In the genomic region with DNA sequence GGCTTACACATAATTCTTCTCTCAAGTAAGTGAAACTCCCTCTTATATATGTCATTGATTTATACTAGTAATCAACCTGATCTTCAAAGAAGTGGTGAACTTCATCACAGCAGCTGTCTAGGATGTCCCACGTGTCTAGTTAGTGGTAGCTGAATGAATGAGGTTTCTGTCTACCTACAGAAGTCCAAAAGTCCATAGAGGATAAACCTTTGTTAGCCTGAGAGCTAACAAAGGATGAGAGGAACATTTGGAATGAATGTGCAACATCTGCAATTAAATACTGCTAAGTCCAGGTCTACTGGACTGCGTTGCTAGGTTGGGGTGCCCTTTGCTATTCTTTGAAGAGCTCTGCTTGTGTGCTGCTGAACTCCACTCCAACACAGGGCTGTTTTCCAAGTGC, we compare ENCODE assay signal across 1 cellular context.
TF ChIP-seq lines count a peak whose summit lies in the region.

No MANE protein-coding gene starts in this region.

TF ChIP-seq in HepG2, 621 proteins besides CTCF, POLR2A, EP300 and RAD21 (continued from another document and continues in another):
- TF ChIP-seq, protein P1, sequence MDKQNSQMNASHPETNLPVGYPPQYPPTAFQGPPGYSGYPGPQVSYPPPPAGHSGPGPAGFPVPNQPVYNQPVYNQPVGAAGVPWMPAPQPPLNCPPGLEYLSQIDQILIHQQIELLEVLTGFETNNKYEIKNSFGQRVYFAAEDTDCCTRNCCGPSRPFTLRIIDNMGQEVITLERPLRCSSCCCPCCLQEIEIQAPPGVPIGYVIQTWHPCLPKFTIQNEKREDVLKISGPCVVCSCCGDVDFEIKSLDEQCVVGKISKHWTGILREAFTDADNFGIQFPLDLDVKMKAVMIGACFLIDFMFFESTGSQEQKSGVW (CRISPR knock-in tag; IDR thresholded peaks at IDR 0.05; ENCODE audit: borderline replicate concordance) = no peak
- TF ChIP-seq HNRNPK (IDR thresholded peaks at IDR 0.05; ENCODE audit: low read depth, low read length, poor library complexity, severe bottlenecking) (no peak), HOXD1 (CRISPR knock-in tag; IDR thresholded peaks at IDR 0.05) (no peak), ZKSCAN1 (IDR thresholded peaks at IDR 0.05; ENCODE audit: low read length) (no peak), ZSCAN22 (CRISPR knock-in tag; IDR thresholded peaks at IDR 0.05) (no peak), DR1 (CRISPR knock-in tag; IDR thresholded peaks at IDR 0.05) (no peak), ZNF251 (CRISPR knock-in tag; IDR thresholded peaks at IDR 0.05) (no peak), KMT2B (CRISPR knock-in tag; IDR thresholded peaks at IDR 0.05) (no peak), ZNF331 (CRISPR knock-in tag; IDR thresholded peaks at IDR 0.05) (no peak), TBX2 (CRISPR knock-in tag; IDR thresholded peaks at IDR 0.05; ENCODE audit: borderline replicate concordance) (peak; percentile 32; the same call in 1 of the 2 replicates), MXD4 (CRISPR knock-in tag; IDR thresholded peaks at IDR 0.05) (no peak), FOXP1 (IDR thresholded peaks at IDR 0.05) (no peak), FOXP1 (CRISPR knock-in tag; IDR thresholded peaks at IDR 0.05) (no peak), ZNF18 (CRISPR knock-in tag; IDR thresholded peaks at IDR 0.05; ENCODE audit: insufficient replicate concordance) (no peak), EHMT2 (IDR thresholded peaks at IDR 0.05; ENCODE audit: borderline replicate concordance, low read depth, low read length) (peak; percentile 77; the same call in 1 of the 2 replicates), SNAI1 (CRISPR knock-in tag; IDR thresholded peaks at IDR 0.05; ENCODE audit: borderline replicate concordance) (no peak), MZF1 (CRISPR knock-in tag; IDR thresholded peaks at IDR 0.05; ENCODE audit: borderline replicate concordance) (no peak), ZNF44 (CRISPR knock-in tag; IDR thresholded peaks at IDR 0.05) (no peak), ZFP41 (CRISPR knock-in tag; IDR thresholded peaks at IDR 0.05; ENCODE audit: borderline replicate concordance) (no peak), KDM5B (CRISPR knock-in tag; IDR thresholded peaks at IDR 0.05; ENCODE audit: borderline replicate concordance) (no peak), SAP130 (CRISPR knock-in tag; IDR thresholded peaks at IDR 0.05; ENCODE audit: low read depth) (peak; percentile 49; the same call in 1 of the 2 replicates), SKI (IDR thresholded peaks at IDR 0.05; ENCODE audit: partially characterized antibody) (no peak), MXI1 (IDR thresholded peaks at IDR 0.05; ENCODE audit: borderline replicate concordance, low read depth, low read length) (0 out of 3 replicates have a peak, but pooled peaks have one; percentile 2), JARID2 (CRISPR knock-in tag; IDR thresholded peaks at IDR 0.05; ENCODE audit: insufficient replicate concordance) (no peak), JUN (CRISPR knock-in tag; IDR thresholded peaks at IDR 0.05) (no peak), E2F2 (CRISPR knock-in tag; IDR thresholded peaks at IDR 0.05; ENCODE audit: borderline replicate concordance) (no peak), ZNF577 (CRISPR knock-in tag; IDR thresholded peaks at IDR 0.05; ENCODE audit: borderline replicate concordance, low read depth) (no peak), ZNF24 (IDR thresholded peaks at IDR 0.05) (0 out of 2 replicates have a peak, but pooled peaks have one; percentile 52), MLX (CRISPR knock-in tag; IDR thresholded peaks at IDR 0.05) (peak; percentile 83), NR2F1 (CRISPR knock-in tag; IDR thresholded peaks at IDR 0.05) (no peak), MED13 (CRISPR knock-in tag; IDR thresholded peaks at IDR 0.05) (no peak), ZNF816 (CRISPR knock-in tag; IDR thresholded peaks at IDR 0.05; ENCODE audit: borderline replicate concordance) (no peak), CEBPB (IDR thresholded peaks at IDR 0.05; ENCODE audit: borderline replicate concordance, low read depth, low read length) (no peak), FOXJ3 (CRISPR knock-in tag; IDR thresholded peaks at IDR 0.05; ENCODE audit: borderline replicate concordance) (no peak), MED8 (CRISPR knock-in tag; IDR thresholded peaks at IDR 0.05; ENCODE audit: insufficient replicate concordance) (no peak), TAF1 (CRISPR knock-in tag; IDR thresholded peaks at IDR 0.05) (no peak), SMAD9 (CRISPR knock-in tag; IDR thresholded peaks at IDR 0.05) (no peak)
- TF ChIP-seq, protein P2, sequence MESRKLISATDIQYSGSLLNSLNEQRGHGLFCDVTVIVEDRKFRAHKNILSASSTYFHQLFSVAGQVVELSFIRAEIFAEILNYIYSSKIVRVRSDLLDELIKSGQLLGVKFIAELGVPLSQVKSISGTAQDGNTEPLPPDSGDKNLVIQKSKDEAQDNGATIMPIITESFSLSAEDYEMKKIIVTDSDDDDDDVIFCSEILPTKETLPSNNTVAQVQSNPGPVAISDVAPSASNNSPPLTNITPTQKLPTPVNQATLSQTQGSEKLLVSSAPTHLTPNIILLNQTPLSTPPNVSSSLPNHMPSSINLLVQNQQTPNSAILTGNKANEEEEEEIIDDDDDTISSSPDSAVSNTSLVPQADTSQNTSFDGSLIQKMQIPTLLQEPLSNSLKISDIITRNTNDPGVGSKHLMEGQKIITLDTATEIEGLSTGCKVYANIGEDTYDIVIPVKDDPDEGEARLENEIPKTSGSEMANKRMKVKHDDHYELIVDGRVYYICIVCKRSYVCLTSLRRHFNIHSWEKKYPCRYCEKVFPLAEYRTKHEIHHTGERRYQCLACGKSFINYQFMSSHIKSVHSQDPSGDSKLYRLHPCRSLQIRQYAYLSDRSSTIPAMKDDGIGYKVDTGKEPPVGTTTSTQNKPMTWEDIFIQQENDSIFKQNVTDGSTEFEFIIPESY (CRISPR knock-in tag; IDR thresholded peaks at IDR 0.05) = no peak
- TF ChIP-seq, protein P3, sequence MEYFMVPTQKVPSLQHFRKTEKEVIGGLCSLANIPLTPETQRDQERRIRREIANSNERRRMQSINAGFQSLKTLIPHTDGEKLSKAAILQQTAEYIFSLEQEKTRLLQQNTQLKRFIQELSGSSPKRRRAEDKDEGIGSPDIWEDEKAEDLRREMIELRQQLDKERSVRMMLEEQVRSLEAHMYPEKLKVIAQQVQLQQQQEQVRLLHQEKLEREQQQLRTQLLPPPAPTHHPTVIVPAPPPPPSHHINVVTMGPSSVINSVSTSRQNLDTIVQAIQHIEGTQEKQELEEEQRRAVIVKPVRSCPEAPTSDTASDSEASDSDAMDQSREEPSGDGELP (IDR thresholded peaks at IDR 0.05; ENCODE audit: borderline replicate concordance, low read depth) = peak; percentile 46; the same call in 1 of the 2 replicates
- TF ChIP-seq, protein P4, sequence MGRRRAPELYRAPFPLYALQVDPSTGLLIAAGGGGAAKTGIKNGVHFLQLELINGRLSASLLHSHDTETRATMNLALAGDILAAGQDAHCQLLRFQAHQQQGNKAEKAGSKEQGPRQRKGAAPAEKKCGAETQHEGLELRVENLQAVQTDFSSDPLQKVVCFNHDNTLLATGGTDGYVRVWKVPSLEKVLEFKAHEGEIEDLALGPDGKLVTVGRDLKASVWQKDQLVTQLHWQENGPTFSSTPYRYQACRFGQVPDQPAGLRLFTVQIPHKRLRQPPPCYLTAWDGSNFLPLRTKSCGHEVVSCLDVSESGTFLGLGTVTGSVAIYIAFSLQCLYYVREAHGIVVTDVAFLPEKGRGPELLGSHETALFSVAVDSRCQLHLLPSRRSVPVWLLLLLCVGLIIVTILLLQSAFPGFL (CRISPR knock-in tag; IDR thresholded peaks at IDR 0.05) = no peak
- TF ChIP-seq, protein P5, sequence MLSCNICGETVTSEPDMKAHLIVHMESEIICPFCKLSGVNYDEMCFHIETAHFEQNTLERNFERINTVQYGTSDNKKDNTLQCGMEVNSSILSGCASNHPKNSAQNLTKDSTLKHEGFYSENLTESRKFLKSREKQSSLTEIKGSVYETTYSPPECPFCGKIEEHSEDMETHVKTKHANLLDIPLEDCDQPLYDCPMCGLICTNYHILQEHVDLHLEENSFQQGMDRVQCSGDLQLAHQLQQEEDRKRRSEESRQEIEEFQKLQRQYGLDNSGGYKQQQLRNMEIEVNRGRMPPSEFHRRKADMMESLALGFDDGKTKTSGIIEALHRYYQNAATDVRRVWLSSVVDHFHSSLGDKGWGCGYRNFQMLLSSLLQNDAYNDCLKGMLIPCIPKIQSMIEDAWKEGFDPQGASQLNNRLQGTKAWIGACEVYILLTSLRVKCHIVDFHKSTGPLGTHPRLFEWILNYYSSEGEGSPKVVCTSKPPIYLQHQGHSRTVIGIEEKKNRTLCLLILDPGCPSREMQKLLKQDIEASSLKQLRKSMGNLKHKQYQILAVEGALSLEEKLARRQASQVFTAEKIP (CRISPR knock-in tag; IDR thresholded peaks at IDR 0.05; ENCODE audit: borderline replicate concordance) = no peak
- TF ChIP-seq, protein P6, sequence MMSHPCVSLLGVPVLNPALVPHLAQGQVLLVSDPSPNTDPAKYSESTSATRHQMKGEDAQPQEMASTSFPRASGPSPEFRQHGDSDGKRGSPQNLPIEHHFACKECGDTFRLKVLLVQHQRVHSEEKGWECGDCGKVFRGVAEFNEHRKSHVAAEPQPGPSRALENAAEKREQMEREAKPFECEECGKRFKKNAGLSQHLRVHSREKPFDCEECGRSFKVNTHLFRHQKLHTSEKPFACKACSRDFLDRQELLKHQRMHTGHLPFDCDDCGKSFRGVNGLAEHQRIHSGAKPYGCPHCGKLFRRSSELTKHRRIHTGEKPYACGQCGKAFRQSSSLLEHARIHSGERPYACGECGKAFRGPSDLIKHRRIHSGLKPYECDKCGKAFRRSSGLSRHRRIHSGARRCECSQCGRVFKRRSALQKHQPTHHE (CRISPR knock-in tag; IDR thresholded peaks at IDR 0.05; ENCODE audit: borderline replicate concordance) = no peak
- TF ChIP-seq, protein P7, sequence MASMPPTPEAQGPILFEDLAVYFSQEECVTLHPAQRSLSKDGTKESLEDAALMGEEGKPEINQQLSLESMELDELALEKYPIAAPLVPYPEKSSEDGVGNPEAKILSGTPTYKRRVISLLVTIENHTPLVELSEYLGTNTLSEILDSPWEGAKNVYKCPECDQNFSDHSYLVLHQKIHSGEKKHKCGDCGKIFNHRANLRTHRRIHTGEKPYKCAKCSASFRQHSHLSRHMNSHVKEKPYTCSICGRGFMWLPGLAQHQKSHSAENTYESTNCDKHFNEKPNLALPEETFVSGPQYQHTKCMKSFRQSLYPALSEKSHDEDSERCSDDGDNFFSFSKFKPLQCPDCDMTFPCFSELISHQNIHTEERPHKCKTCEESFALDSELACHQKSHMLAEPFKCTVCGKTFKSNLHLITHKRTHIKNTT (CRISPR knock-in tag; IDR thresholded peaks at IDR 0.05) = no peak
- TF ChIP-seq, protein P8, sequence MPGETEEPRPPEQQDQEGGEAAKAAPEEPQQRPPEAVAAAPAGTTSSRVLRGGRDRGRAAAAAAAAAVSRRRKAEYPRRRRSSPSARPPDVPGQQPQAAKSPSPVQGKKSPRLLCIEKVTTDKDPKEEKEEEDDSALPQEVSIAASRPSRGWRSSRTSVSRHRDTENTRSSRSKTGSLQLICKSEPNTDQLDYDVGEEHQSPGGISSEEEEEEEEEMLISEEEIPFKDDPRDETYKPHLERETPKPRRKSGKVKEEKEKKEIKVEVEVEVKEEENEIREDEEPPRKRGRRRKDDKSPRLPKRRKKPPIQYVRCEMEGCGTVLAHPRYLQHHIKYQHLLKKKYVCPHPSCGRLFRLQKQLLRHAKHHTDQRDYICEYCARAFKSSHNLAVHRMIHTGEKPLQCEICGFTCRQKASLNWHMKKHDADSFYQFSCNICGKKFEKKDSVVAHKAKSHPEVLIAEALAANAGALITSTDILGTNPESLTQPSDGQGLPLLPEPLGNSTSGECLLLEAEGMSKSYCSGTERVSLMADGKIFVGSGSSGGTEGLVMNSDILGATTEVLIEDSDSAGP (CRISPR knock-in tag; IDR thresholded peaks at IDR 0.05; ENCODE audit: borderline replicate concordance) = no peak
